Comparison of ENCODE assay signal across 22 cellular contexts in the genomic region with DNA sequence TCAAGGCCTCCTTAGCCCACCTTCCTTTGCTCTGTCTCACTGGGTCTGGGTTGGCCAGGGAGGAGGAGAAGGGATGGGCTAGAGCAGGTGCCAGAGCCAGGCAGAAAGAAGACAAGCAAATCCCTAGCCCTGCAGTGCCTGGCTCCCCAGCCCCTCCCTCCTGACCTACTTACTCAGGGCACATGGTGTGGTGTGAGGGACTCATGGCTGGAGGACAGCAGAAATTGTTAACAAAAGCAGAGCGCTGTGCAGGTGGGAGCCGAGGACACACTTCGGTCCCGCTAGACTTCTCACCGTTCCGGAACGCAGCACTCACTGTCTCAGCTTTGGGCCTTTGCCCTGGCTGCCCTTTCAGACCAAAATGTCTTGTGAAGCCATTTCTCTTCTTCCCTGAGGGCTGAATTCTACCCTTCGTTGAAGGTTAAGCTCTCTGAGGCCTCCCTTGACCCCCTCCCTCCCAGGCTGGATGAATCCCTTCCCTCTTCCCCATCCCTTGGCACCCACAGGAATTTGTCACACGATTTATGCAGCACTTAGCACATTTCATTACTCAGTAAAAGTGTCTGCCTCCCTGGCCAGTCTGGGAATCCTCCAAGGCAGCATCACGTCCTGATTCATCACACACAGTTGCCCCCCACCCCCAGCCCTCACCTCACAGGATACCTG.
DNase-seq lines count a peak whose midpoint lies in the region; ATAC-seq and TF ChIP-seq lines count a peak whose summit lies in the region.
"Had no signal": no experiment of that assay in that cellular context is flagged by ENCODE, and none has a peak within 500 bp of the region (broad histone marks: within the 10 kb centered on the region; RNA-seq: fewer than 3 reads in every experiment).

No MANE protein-coding gene starts in this region.

- H3K27me3 ChIP-seq in SK-N-SH (ENCODE audit: insufficient read depth), result no peaks in the 10 kb centered on the region
- H3K27me3 ChIP-seq: left lung, neutrophil had no signal

- ATAC-seq in SK-N-SH treated with all-trans-retinoic acid at 6 μM for 48 hours, result no peak
- peak; percentile 81 for ATAC-seq in WTC11
- ATAC-seq in stimulated activated effector memory CD8-positive, alpha-beta T cell treated with anti-CD3 and anti-CD28 coated beads, Interleukin-12 subunit alpha, Interleukin-12 subunit beta, amount 100 ng/mL, for 72 hours, result peak; percentile 11
- no peak for ATAC-seq in GM18519 (IDR thresholded peaks at IDR 0.05; ENCODE audit: low FRiP score, unreplicated experiment)
- ATAC-seq in HG03280 (IDR thresholded peaks at IDR 0.05; ENCODE audit: unreplicated experiment), result no peak
- ATAC-seq: effector memory CD8-positive, alpha-beta T cell; left lung; mucosa of descending colon; Panc1; psoas muscle had no signal

- no peak overlapping the region for H3K9ac ChIP-seq in SK-N-SH

- DNase-seq in SK-N-SH, result peak; percentile 12
- DNase-seq in WTC11 (ENCODE audit: low spot score), result peak; percentile 17
- DNase-seq in kidney glomerular epithelial cell (lab: John Stamatoyannopoulos, UW), result peak; percentile 47
- DNase-seq in stimulated activated effector memory CD8-positive, alpha-beta T cell treated with anti-CD3 and anti-CD28 coated beads, Interleukin-12 subunit alpha, Interleukin-12 subunit beta, amount 100 ng/mL, for 72 hours (ENCODE audit: low spot score in 2 of 2), result no peak
- DNase-seq in activated CD4-positive, alpha-beta T cell treated with anti-CD3 and anti-CD28 coated beads, Interleukin-2, amount 50 U/mL, for 48 hours, result no peak
- DNase-seq: activated CD8-positive, alpha-beta memory T cell treated with anti-CD3 and anti-CD28 coated beads for 24 hours; effector memory CD8-positive, alpha-beta T cell; left lung; mucosa of descending colon; NCI-H1092; NCI-H1930; NK-92 treated with Interleukin-12 subunit alpha and Interleukin-12 subunit beta, amount 100 ng/mL, for 24 hours; psoas muscle; stimulated activated CD8-positive, alpha-beta memory T cell treated with anti-CD3 and anti-CD28 coated beads, Interleukin-4, amount 100 ng/mL, for 48 hours; T-helper 9 cell had no signal

- H3K4me1 Mint-ChIP-seq in WTC11, result peaks cover 28% of the 10 kb centered on the region
- H3K4me1 Mint-ChIP-seq in stimulated activated effector memory CD8-positive, alpha-beta T cell treated with anti-CD3 and anti-CD28 coated beads, Interleukin-12 subunit alpha, Interleukin-12 subunit beta, amount 100 ng/mL, for 72 hours, result no peaks in the 10 kb centered on the region
- H3K4me1 Mint-ChIP-seq: activated naive CD4-positive, alpha-beta T cell treated with anti-CD3 and anti-CD28 coated beads, Interleukin-2, amount 50 U/mL, for 24 hours had no signal

- WGBS in SK-N-SH (ENCODE audit: low lambda C conversion rate), result 65% methylated on average over 10 of the region's 10 CpGs

- H3K4me3 ChIP-seq in SK-N-SH (ENCODE audit: low read depth in 2 of 2, low read length in 1 of 2), result no peak overlapping the region
- H3K4me3 ChIP-seq: left lung, mucosa of descending colon, psoas muscle, SK-N-MC had no signal

- H3K79me2 ChIP-seq in SK-N-SH (ENCODE audit: insufficient read depth), result no peaks in the 10 kb centered on the region

- no peaks in the 10 kb centered on the region for H3K36me3 ChIP-seq in SK-N-SH (replicated peaks in 1 of 2; ENCODE audit: control insufficient read depth in 1 of 2, insufficient read depth in 2 of 2, low read length in 1 of 2)
- H3K36me3 ChIP-seq: left lung, neutrophil had no signal

- no peaks in the 10 kb centered on the region for H3K9me2 ChIP-seq in SK-N-SH

- POLR2A ChIA-PET in SK-N-SH (lab: Yijun Ruan, JAX), result no interaction called here
- POLR2A ChIA-PET in WTC11 (lab: Charles Lee), result no interaction called here

- no peaks in the 10 kb centered on the region for H3F3A ChIP-seq in SK-N-SH (replicated peaks; ENCODE audit: insufficient read depth)

- TF ChIP-seq RAD21 in SK-N-SH (IDR thresholded peaks at IDR 0.05; ENCODE audit: low read length), result no peak

- H3K27ac ChIP-seq in SK-N-SH (ENCODE audit: low read depth in 2 of 2, low read length in 1 of 2), result no peak overlapping the region
- H3K27ac ChIP-seq: left lung, neutrophil, psoas muscle, SK-N-MC had no signal

- no peaks in the 10 kb centered on the region for H3K27me3 Mint-ChIP-seq in WTC11 (ENCODE audit: low read depth)
- H3K27me3 Mint-ChIP-seq: activated naive CD4-positive, alpha-beta T cell treated with anti-CD3 and anti-CD28 coated beads, Interleukin-2, amount 50 U/mL, for 24 hours; effector memory CD8-positive, alpha-beta T cell had no signal

- no peaks in the 10 kb centered on the region for H3K9me3 Mint-ChIP-seq in WTC11
- peaks cover 4% of the 10 kb centered on the region for H3K9me3 Mint-ChIP-seq in stimulated activated effector memory CD8-positive, alpha-beta T cell treated with anti-CD3 and anti-CD28 coated beads, Interleukin-12 subunit alpha, Interleukin-12 subunit beta, amount 100 ng/mL, for 72 hours
- H3K9me3 Mint-ChIP-seq: effector memory CD8-positive, alpha-beta T cell had no signal

- no peak overlapping the region for H3K27ac Mint-ChIP-seq in WTC11
- no peak overlapping the region for H3K27ac Mint-ChIP-seq in stimulated activated effector memory CD8-positive, alpha-beta T cell treated with anti-CD3 and anti-CD28 coated beads, Interleukin-12 subunit alpha, Interleukin-12 subunit beta, amount 100 ng/mL, for 72 hours
- H3K27ac Mint-ChIP-seq: activated naive CD4-positive, alpha-beta T cell treated with anti-CD3 and anti-CD28 coated beads, Interleukin-2, amount 50 U/mL, for 24 hours; effector memory CD8-positive, alpha-beta T cell had no signal

- H3K4me2 ChIP-seq in SK-N-SH, result no peak overlapping the region

- TF ChIP-seq EP300 in SK-N-SH (IDR thresholded peaks at IDR 0.05; ENCODE audit: borderline replicate concordance in 1 of 2, low read depth in 1 of 2, low read length in 1 of 2), result no peak

- no peak overlapping the region for H3K4me3 Mint-ChIP-seq in WTC11
- H3K4me3 Mint-ChIP-seq in stimulated activated effector memory CD8-positive, alpha-beta T cell treated with anti-CD3 and anti-CD28 coated beads, Interleukin-12 subunit alpha, Interleukin-12 subunit beta, amount 100 ng/mL, for 72 hours, result no peak overlapping the region
- H3K4me3 Mint-ChIP-seq: activated naive CD4-positive, alpha-beta T cell treated with anti-CD3 and anti-CD28 coated beads, Interleukin-2, amount 50 U/mL, for 24 hours; effector memory CD8-positive, alpha-beta T cell had no signal

- no peak overlapping the region for H2AFZ ChIP-seq in SK-N-SH (ENCODE audit: low read depth)

- no peaks in the 10 kb centered on the region for H3K9me3 ChIP-seq in SK-N-SH
- H3K9me3 ChIP-seq: left lung, mucosa of descending colon, neutrophil, psoas muscle had no signal

- no peak for TF ChIP-seq CTCF in SK-N-SH (IDR thresholded peaks at IDR 0.05)
- no peak for TF ChIP-seq CTCF in WTC11 (IDR thresholded peaks at IDR 0.05)

- H3K36me3 Mint-ChIP-seq in WTC11, result no peaks in the 10 kb centered on the region
- no peaks in the 10 kb centered on the region for H3K36me3 Mint-ChIP-seq in stimulated activated effector memory CD8-positive, alpha-beta T cell treated with anti-CD3 and anti-CD28 coated beads, Interleukin-12 subunit alpha, Interleukin-12 subunit beta, amount 100 ng/mL, for 72 hours
- H3K36me3 Mint-ChIP-seq: activated naive CD4-positive, alpha-beta T cell treated with anti-CD3 and anti-CD28 coated beads, Interleukin-2, amount 50 U/mL, for 24 hours had no signal

- CTCF ChIA-PET in SK-N-SH (lab: Yijun Ruan, JAX), result interaction anchor here (0.6 to 1.3 kb wide), 2 partner anchors 30 to 411 kb away, joined by 3 read pairs; no protein-coding TSS in a partner anchor
- CTCF ChIA-PET in WTC11 (lab: Charles Lee), result interaction anchor here (1.0 kb wide), 1 partner anchor 69 kb away, joined by 3 read pairs; no protein-coding TSS in a partner anchor

- no peaks in the 10 kb centered on the region for H4K20me1 ChIP-seq in SK-N-SH (ENCODE audit: insufficient read depth)

- H3K4me1 ChIP-seq in SK-N-SH (ENCODE audit: control insufficient read depth in 1 of 2, insufficient read depth in 2 of 2, low read depth in 1 of 2, low read length in 1 of 2), result peaks cover 0 to 3% of the 10 kb centered on the region in 2 experiments; a peak in 1 of 4 replicates
- H3K4me1 ChIP-seq: left lung, psoas muscle had no signal

TF ChIP-seq in SK-N-SH, 30 proteins besides CTCF, POLR2A, EP300 and RAD21 (continues in another document):
- TF ChIP-seq, protein P1, sequence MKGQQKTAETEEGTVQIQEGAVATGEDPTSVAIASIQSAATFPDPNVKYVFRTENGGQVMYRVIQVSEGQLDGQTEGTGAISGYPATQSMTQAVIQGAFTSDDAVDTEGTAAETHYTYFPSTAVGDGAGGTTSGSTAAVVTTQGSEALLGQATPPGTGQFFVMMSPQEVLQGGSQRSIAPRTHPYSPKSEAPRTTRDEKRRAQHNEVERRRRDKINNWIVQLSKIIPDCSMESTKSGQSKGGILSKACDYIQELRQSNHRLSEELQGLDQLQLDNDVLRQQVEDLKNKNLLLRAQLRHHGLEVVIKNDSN (IDR thresholded peaks at IDR 0.05; ENCODE audit: borderline replicate concordance, low read depth), result no peak
- TF ChIP-seq YY1 (IDR thresholded peaks at IDR 0.05; ENCODE audit: low read depth) (no peak), TEAD4 (IDR thresholded peaks at IDR 0.05; ENCODE audit: borderline replicate concordance, insufficient read depth) (no peak)

TF ChIP-seq in WTC11, 78 proteins besides CTCF, POLR2A, EP300 and RAD21 (continues in another document):
- 0 out of 2 replicates have a peak, but pooled peaks have one; percentile 50 for TF ChIP-seq SMAD3 (CRISPR knock-in tag; IDR thresholded peaks at IDR 0.05; ENCODE audit: borderline replicate concordance)
- no peak for TF ChIP-seq JUN (CRISPR knock-in tag; IDR thresholded peaks at IDR 0.05)
- TF ChIP-seq, protein P2, sequence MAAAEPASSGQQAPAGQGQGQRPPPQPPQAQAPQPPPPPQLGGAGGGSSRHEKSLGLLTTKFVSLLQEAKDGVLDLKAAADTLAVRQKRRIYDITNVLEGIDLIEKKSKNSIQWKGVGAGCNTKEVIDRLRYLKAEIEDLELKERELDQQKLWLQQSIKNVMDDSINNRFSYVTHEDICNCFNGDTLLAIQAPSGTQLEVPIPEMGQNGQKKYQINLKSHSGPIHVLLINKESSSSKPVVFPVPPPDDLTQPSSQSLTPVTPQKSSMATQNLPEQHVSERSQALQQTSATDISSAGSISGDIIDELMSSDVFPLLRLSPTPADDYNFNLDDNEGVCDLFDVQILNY (CRISPR knock-in tag; IDR thresholded peaks at IDR 0.05), result no peak
- no peak for TF ChIP-seq EMX1 (CRISPR knock-in tag; IDR thresholded peaks at IDR 0.05)
- TF ChIP-seq, protein P3, sequence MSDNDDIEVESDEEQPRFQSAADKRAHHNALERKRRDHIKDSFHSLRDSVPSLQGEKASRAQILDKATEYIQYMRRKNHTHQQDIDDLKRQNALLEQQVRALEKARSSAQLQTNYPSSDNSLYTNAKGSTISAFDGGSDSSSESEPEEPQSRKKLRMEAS (CRISPR knock-in tag; IDR thresholded peaks at IDR 0.05), result 0 out of 2 replicates have a peak, but pooled peaks have one; percentile 47
- no peak for TF ChIP-seq JAZF1 (CRISPR knock-in tag; IDR thresholded peaks at IDR 0.05)

Comparison
In these comparisons a context has a peak if more than half of its experiments do, and no peak if none do; other contexts are left out.
1. DNase-seq: peak in SK-N-SH (single experiment), WTC11 (single experiment) and kidney glomerular epithelial cell (single experiment); none in stimulated activated effector memory CD8-positive, alpha-beta T cell treated with anti-CD3 and anti-CD28 coated beads, Interleukin-12 subunit alpha, Interleukin-12 subunit beta, amount 100 ng/mL, for 72 hours (0 of 2) and activated CD4-positive, alpha-beta T cell treated with anti-CD3 and anti-CD28 coated beads, Interleukin-2, amount 50 U/mL, for 48 hours (0 of 2).
2. ATAC-seq: peak in WTC11 (single experiment) and stimulated activated effector memory CD8-positive, alpha-beta T cell treated with anti-CD3 and anti-CD28 coated beads, Interleukin-12 subunit alpha, Interleukin-12 subunit beta, amount 100 ng/mL, for 72 hours (single experiment); none in SK-N-SH treated with all-trans-retinoic acid at 6 μM for 48 hours (single experiment), GM18519 (single experiment) and HG03280 (single experiment).